ENCODE assay signal across 5 cellular contexts in genomic region chr15:78111788-78112187, GRCh38. TPM values are rescaled to one million over a fixed set of nuclear protein-coding genes. Genes with fewer than 3 reads are reported as not detected.
"Had no signal": no experiment of that assay in that cellular context is flagged by ENCODE, and none has a peak within 500 bp of the region (broad histone marks: within the 10 kb centered on the region; RNA-seq: fewer than 3 reads in every experiment).

No MANE protein-coding gene starts in this region.

- H3K9me3 Mint-ChIP-seq: GM23338, H9, IgD-negative memory B cell had no signal

- H3K27ac Mint-ChIP-seq: GM23338, IgD-negative memory B cell had no signal

- H3K36me3 Mint-ChIP-seq: IgD-negative memory B cell had no signal

- H3K4me3 ChIP-seq: GM23338 had no signal

- H3K4me3 Mint-ChIP-seq: GM23338, H9, IgD-negative memory B cell had no signal

- DNase-seq: H9, HCEC 1CT had no signal

- H3K27me3 Mint-ChIP-seq: IgD-negative memory B cell had no signal

RNA-seq across cellular contexts. Expression of gene SH2D7, which starts 19.4 kb away (rescaled TPM):
- total RNA-seq: GM23338, H1, H9 had no signal
- polyA plus RNA-seq: H1, IgD-negative memory B cell had no signal
